In the genomic region with DNA sequence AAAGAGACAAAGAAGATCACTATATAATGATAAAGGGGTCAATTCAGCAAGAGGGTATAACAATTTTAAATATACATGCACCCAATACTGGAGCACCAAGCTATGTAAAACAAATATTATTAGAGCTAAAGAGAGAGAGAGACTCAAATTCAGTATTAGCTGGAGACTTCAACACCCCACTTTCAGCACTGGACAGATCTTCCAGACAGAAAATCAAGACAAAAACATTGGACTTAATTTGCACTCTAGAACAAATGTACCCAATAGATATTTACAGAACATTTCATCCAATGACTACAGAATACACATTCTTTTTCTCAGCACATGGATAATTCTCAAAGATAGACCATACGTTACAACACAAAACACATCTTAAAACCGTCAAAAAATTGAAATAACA, we compare ENCODE assay signal across 31 cellular contexts.
"Had no signal": no experiment of that assay in that cellular context is flagged by ENCODE, and none has a peak within 500 bp of the region (broad histone marks: within the 10 kb centered on the region; RNA-seq: fewer than 3 reads in every experiment).

No MANE protein-coding gene starts in this region.

- H3K27ac ChIP-seq: adrenal gland, body of pancreas, brain microvascular endothelial cell, breast epithelium, VCaP had no signal

- DNase-seq: activated B cell treated with CpG ODN at 0.5 μM for 24 hours; activated CD4-positive, alpha-beta memory T cell treated with anti-CD3 and anti-CD28 coated beads for 36 hours; activated CD4-positive, alpha-beta T cell treated with anti-CD3 and anti-CD28 coated beads for 4 hours; activated CD4-positive, alpha-beta T cell treated with anti-CD3 and anti-CD28 coated beads, Interleukin-2, amount 10 ng/mL, durations not matched to agents 24 days and 14 days; activated CD4-positive, alpha-beta T cell treated with anti-CD3 and anti-CD28 coated beads, Interleukin-2, amount 50 U/mL, for 1 hour; activated CD4-positive, alpha-beta T cell treated with anti-CD3 and anti-CD28 coated beads, Interleukin-2, amount 50 U/mL, for 4 hours; activated CD4-positive, CD25-positive, alpha-beta regulatory T cell treated with anti-CD3 and anti-CD28 coated beads, Interleukin-2, amount 50 U/mL, for 72 hours; activated CD8-positive, alpha-beta memory T cell treated with anti-CD3 and anti-CD28 coated beads, Interleukin-2, amount 50 U/mL, for 4 hours; activated CD8-positive, alpha-beta T cell treated with anti-CD3 and anti-CD28 coated beads for 36 hours; activated effector memory CD4-positive, alpha-beta T cell treated with anti-CD3 and anti-CD28 coated beads, Interleukin-2, amount 50 U/mL, for 16 hours; activated gamma-delta T cell treated with Interleukin-2 at 50 U/mL for 16 hours; activated naive CD4-positive, alpha-beta T cell; activated naive CD4-positive, alpha-beta T cell treated with anti-CD3 and anti-CD28 coated beads for 36 hours; activated naive CD4-positive, alpha-beta T cell treated with anti-CD3 and anti-CD28 coated beads, Interleukin-2, amount 50 U/mL, for 16 hours; activated naive CD8-positive, alpha-beta T cell treated with anti-CD3 and anti-CD28 coated beads for 36 hours; activated T-cell treated with anti-CD3 and anti-CD28 coated beads for 4 hours; activated T-cell treated with anti-CD3 and anti-CD28 coated beads, Interleukin-2, amount 50 U/mL, for 1 hour; activated T-cell treated with anti-CD3 and anti-CD28 coated beads, Interleukin-2, amount 50 U/mL, for 4 hours; activated T-cell treated with anti-CD3 and anti-CD28 coated beads, Interleukin-2, amount 50 U/mL, for 72 hours; adrenal gland; amniotic stem cell; aorta; body of pancreas; brain microvascular endothelial cell; central memory CD4-positive, alpha-beta T cell; T-helper 2 cell; T-helper 9 cell had no signal

- H3K27me3 ChIP-seq: adrenal gland, body of pancreas, brain microvascular endothelial cell, breast epithelium had no signal

- H3K9me3 ChIP-seq: body of pancreas had no signal

- H3K36me3 ChIP-seq: adrenal gland, brain microvascular endothelial cell, breast epithelium had no signal

- ATAC-seq: activated CD8-positive, alpha-beta T cell treated with anti-CD3 and anti-CD28 coated beads for 36 hours; activated naive CD4-positive, alpha-beta T cell treated with anti-CD3 and anti-CD28 coated beads, Interleukin-2, amount 50 U/mL, for 72 hours; activated T-cell treated with anti-CD3 and anti-CD28 coated beads, Interleukin-2, amount 50 U/mL, for 4 hours; activated T-cell treated with anti-CD3 and anti-CD28 coated beads, Interleukin-2, amount 50 U/mL, for 72 hours; activated T-helper 17 cell treated with anti-CD3 and anti-CD28 coated beads, Interleukin-2, amount 50 U/mL, for 72 hours; body of pancreas had no signal

- H3K4me1 ChIP-seq: adrenal gland, body of pancreas, breast epithelium had no signal

- H3K4me3 ChIP-seq: adrenal gland, body of pancreas, breast epithelium had no signal
